In genomic region chr17:1649844-1650409, GRCh38 we compare ENCODE assay signal across 1 cellular context.
TF ChIP-seq lines count a peak whose summit lies in the region.

Gene RILP, minus strand, starts transcription at chr17:1649866. Its CDS starts 62 bp downstream, at chr17:1649804.

TF ChIP-seq in HepG2, 621 proteins besides CTCF, POLR2A, EP300 and RAD21 (continued from another document and continues in another):
- TF ChIP-seq ZNF674 (CRISPR knock-in tag; IDR thresholded peaks at IDR 0.05; ENCODE audit: low read depth) (no peak), ZBTB25 (CRISPR knock-in tag; IDR thresholded peaks at IDR 0.05) (0 out of 2 replicates have a peak, but pooled peaks have one; percentile 66), ZEB1 (IDR thresholded peaks at IDR 0.05; ENCODE audit: insufficient replicate concordance, low read depth) (no peak), HNRNPL (IDR thresholded peaks at IDR 0.05; ENCODE audit: low read depth, low read length) (0 out of 2 replicates have a peak, but pooled peaks have one; percentile 67), ZNF605 (CRISPR knock-in tag; IDR thresholded peaks at IDR 0.05) (peak; percentile 65; the same call in 1 of the 2 replicates), NAIF1 (CRISPR knock-in tag; IDR thresholded peaks at IDR 0.05; ENCODE audit: borderline replicate concordance) (peak; percentile 60; the same call in 1 of the 2 replicates), KLF12 (CRISPR knock-in tag; IDR thresholded peaks at IDR 0.05; ENCODE audit: borderline replicate concordance) (no peak), ZNF343 (CRISPR knock-in tag; IDR thresholded peaks at IDR 0.05) (peak; percentile 30; the same call in 1 of the 2 replicates), FOXA1 (IDR thresholded peaks at IDR 0.05) (no peak), FOXA1 (CRISPR knock-in tag; IDR thresholded peaks at IDR 0.05) (peak; percentile 47; the same call in 1 of the 2 replicates), KLF9 (CRISPR knock-in tag; IDR thresholded peaks at IDR 0.05; ENCODE audit: low read depth) (no peak), GABPA (IDR thresholded peaks at IDR 0.05; ENCODE audit: low read depth, low read length) (no peak), GABPA (CRISPR knock-in tag; IDR thresholded peaks at IDR 0.05; ENCODE audit: low read depth) (peak; percentile 65), ZNF335 (CRISPR knock-in tag; IDR thresholded peaks at IDR 0.05) (no peak), ZMYM4 (CRISPR knock-in tag; IDR thresholded peaks at IDR 0.05) (peak; percentile 46; the same call in 1 of the 2 replicates), JUN (CRISPR knock-in tag; IDR thresholded peaks at IDR 0.05) (no peak; the same call in 1 of the 2 replicates), MXI1 (IDR thresholded peaks at IDR 0.05; ENCODE audit: borderline replicate concordance, low read depth, low read length) (peak; percentile 83; the same call in 1 of the 3 replicates), POLR2AphosphoS5 (IDR thresholded peaks at IDR 0.05; ENCODE audit: low read depth, low read length) (peak; percentile 67), NR2C2 (CRISPR knock-in tag; IDR thresholded peaks at IDR 0.05; ENCODE audit: borderline replicate concordance) (peak; percentile 27; the same call in 1 of the 2 replicates), ZSCAN21 (CRISPR knock-in tag; IDR thresholded peaks at IDR 0.05; ENCODE audit: borderline replicate concordance) (peak; percentile 74), CENPT (CRISPR knock-in tag; IDR thresholded peaks at IDR 0.05; ENCODE audit: low read depth) (no peak), ZNF644 (CRISPR knock-in tag; IDR thresholded peaks at IDR 0.05; ENCODE audit: low read depth) (peak; percentile 72; the same call in 1 of the 2 replicates), TRIM24 (CRISPR knock-in tag; IDR thresholded peaks at IDR 0.05) (no peak), ZNF256 (CRISPR knock-in tag; conservative IDR thresholded peaks at IDR 0.05) (0 out of 2 replicates have a peak, but pooled peaks have one; percentile 63), ZNF7 (CRISPR knock-in tag; IDR thresholded peaks at IDR 0.05) (no peak), PRDM10 (CRISPR knock-in tag; IDR thresholded peaks at IDR 0.05; ENCODE audit: low read depth) (0 out of 2 replicates have a peak, but pooled peaks have one; percentile 58), ZNF768 (CRISPR knock-in tag; IDR thresholded peaks at IDR 0.05) (no peak; the same call in 1 of the 2 replicates), CHD2 (IDR thresholded peaks at IDR 0.05; ENCODE audit: low read depth, low read length) (no peak), DRAP1 (CRISPR knock-in tag; IDR thresholded peaks at IDR 0.05) (peak; percentile 73), ZFP62 (CRISPR knock-in tag; IDR thresholded peaks at IDR 0.05) (no peak), SUZ12 (IDR thresholded peaks at IDR 0.05; ENCODE audit: low read depth, low read length) (no peak), KDM3A (CRISPR knock-in tag; IDR thresholded peaks at IDR 0.05; ENCODE audit: low read depth) (0 out of 2 replicates have a peak, but pooled peaks have one; percentile 37), ZBTB46 (CRISPR knock-in tag; IDR thresholded peaks at IDR 0.05; ENCODE audit: borderline replicate concordance) (0 out of 2 replicates have a peak, but pooled peaks have one; percentile 56), FOXC1 (CRISPR knock-in tag; IDR thresholded peaks at IDR 0.05; ENCODE audit: borderline replicate concordance) (0 out of 2 replicates have a peak, but pooled peaks have one; percentile 15), DNMT3B (CRISPR knock-in tag; conservative IDR thresholded peaks at IDR 0.05) (0 out of 2 replicates have a peak, but pooled peaks have one; percentile 20), FOXK1 (CRISPR knock-in tag; IDR thresholded peaks at IDR 0.05; ENCODE audit: borderline replicate concordance, low read depth) (peak; percentile 60; the same call in 1 of the 2 replicates), AGO1 (IDR thresholded peaks at IDR 0.05; ENCODE audit: low read depth, low read length, poor library complexity, severe bottlenecking) (no peak), ZNF788 (CRISPR knock-in tag; IDR thresholded peaks at IDR 0.05; ENCODE audit: borderline replicate concordance) (0 out of 2 replicates have a peak, but pooled peaks have one; percentile 18), CCAR2 (optimal IDR thresholded peaks at IDR 0.05; ENCODE audit: low read depth, low read length) (no peak), SAP130 (CRISPR knock-in tag; IDR thresholded peaks at IDR 0.05; ENCODE audit: low read depth) (peak; percentile 95), TGIF2 (CRISPR knock-in tag; IDR thresholded peaks at IDR 0.05) (peak; percentile 91), ZNF510 (CRISPR knock-in tag; IDR thresholded peaks at IDR 0.05; ENCODE audit: low read depth) (peak; percentile 25; the same call in 1 of the 2 replicates), TARDBP (CRISPR knock-in tag; IDR thresholded peaks at IDR 0.05) (no peak), ZNF607 (CRISPR knock-in tag; IDR thresholded peaks at IDR 0.05; ENCODE audit: borderline replicate concordance) (no peak; the same call in 1 of the 2 replicates), HDAC2 (CRISPR knock-in tag; IDR thresholded peaks at IDR 0.05) (peak; percentile 22; the same call in 1 of the 2 replicates), MEIS1 (CRISPR knock-in tag; IDR thresholded peaks at IDR 0.05; ENCODE audit: borderline replicate concordance) (peak; percentile 67; the same call in 1 of the 2 replicates), ZNF383 (CRISPR knock-in tag; IDR thresholded peaks at IDR 0.05; ENCODE audit: borderline replicate concordance) (no peak), GFI1 (CRISPR knock-in tag; IDR thresholded peaks at IDR 0.05; ENCODE audit: borderline replicate concordance) (0 out of 2 replicates have a peak, but pooled peaks have one; percentile 39), DMAP1 (CRISPR knock-in tag; IDR thresholded peaks at IDR 0.05) (peak; percentile 9; the same call in 1 of the 2 replicates), HOXD1 (CRISPR knock-in tag; IDR thresholded peaks at IDR 0.05) (no peak), ZBTB21 (CRISPR knock-in tag; IDR thresholded peaks at IDR 0.05) (peak; percentile 46; the same call in 1 of the 2 replicates), GABPB1 (CRISPR knock-in tag; IDR thresholded peaks at IDR 0.05) (peak; percentile 25; the same call in 1 of the 2 replicates), MEF2D (CRISPR knock-in tag; IDR thresholded peaks at IDR 0.05) (0 out of 2 replicates have a peak, but pooled peaks have one; percentile 40), NR2F6 (IDR thresholded peaks at IDR 0.05) (no peak), NR2F6 (CRISPR knock-in tag; IDR thresholded peaks at IDR 0.05) (peak; percentile 72; the same call in 1 of the 2 replicates), HNF4A (CRISPR knock-in tag; IDR thresholded peaks at IDR 0.05) (peak; percentile 52; the same call in 1 of the 2 replicates), ZNF362 (CRISPR knock-in tag; IDR thresholded peaks at IDR 0.05; ENCODE audit: borderline replicate concordance) (peak; percentile 10; the same call in 1 of the 2 replicates), BATF2 (CRISPR knock-in tag; IDR thresholded peaks at IDR 0.05) (no peak), SNAPC2 (CRISPR knock-in tag; IDR thresholded peaks at IDR 0.05) (0 out of 2 replicates have a peak, but pooled peaks have one; percentile 36), SMAD9 (CRISPR knock-in tag; IDR thresholded peaks at IDR 0.05) (peak; percentile 20; the same call in 1 of the 2 replicates), ZSCAN22 (CRISPR knock-in tag; IDR thresholded peaks at IDR 0.05) (no peak), ARID3A (IDR thresholded peaks at IDR 0.05; ENCODE audit: low read depth, low read length) (no peak), RBM39 (IDR thresholded peaks at IDR 0.05; ENCODE audit: low read depth, low read length, poor library complexity, severe bottlenecking) (peak; percentile 6), ZNF792 (CRISPR knock-in tag; IDR thresholded peaks at IDR 0.05) (peak; percentile 54; the same call in 1 of the 2 replicates), KDM1A (CRISPR knock-in tag; IDR thresholded peaks at IDR 0.05) (peak; percentile 21; the same call in 1 of the 2 replicates), MXD4 (CRISPR knock-in tag; IDR thresholded peaks at IDR 0.05) (0 out of 2 replicates have a peak, but pooled peaks have one; percentile 15), ZNF354B (CRISPR knock-in tag; IDR thresholded peaks at IDR 0.05) (0 out of 2 replicates have a peak, but pooled peaks have one; percentile 55), ZNF816 (CRISPR knock-in tag; IDR thresholded peaks at IDR 0.05; ENCODE audit: borderline replicate concordance) (no peak), ARNT (IDR thresholded peaks at IDR 0.05) (no peak)
